ENCODE assay signal across 3 cellular contexts in genomic region chr20:42887281-42887680, GRCh38.
"Had no signal": no experiment of that assay in that cellular context is flagged by ENCODE, and none has a peak within 500 bp of the region (broad histone marks: within the 10 kb centered on the region; RNA-seq: fewer than 3 reads in every experiment).

No MANE protein-coding gene starts in this region.

- H3K4me3 ChIP-seq: GM12878 had no signal

- DNase-seq: GDM1, GF-D8 had no signal

- ATAC-seq: GM12878 had no signal
